Comparison of ENCODE assay signal across 1 cellular context in the genomic region with DNA sequence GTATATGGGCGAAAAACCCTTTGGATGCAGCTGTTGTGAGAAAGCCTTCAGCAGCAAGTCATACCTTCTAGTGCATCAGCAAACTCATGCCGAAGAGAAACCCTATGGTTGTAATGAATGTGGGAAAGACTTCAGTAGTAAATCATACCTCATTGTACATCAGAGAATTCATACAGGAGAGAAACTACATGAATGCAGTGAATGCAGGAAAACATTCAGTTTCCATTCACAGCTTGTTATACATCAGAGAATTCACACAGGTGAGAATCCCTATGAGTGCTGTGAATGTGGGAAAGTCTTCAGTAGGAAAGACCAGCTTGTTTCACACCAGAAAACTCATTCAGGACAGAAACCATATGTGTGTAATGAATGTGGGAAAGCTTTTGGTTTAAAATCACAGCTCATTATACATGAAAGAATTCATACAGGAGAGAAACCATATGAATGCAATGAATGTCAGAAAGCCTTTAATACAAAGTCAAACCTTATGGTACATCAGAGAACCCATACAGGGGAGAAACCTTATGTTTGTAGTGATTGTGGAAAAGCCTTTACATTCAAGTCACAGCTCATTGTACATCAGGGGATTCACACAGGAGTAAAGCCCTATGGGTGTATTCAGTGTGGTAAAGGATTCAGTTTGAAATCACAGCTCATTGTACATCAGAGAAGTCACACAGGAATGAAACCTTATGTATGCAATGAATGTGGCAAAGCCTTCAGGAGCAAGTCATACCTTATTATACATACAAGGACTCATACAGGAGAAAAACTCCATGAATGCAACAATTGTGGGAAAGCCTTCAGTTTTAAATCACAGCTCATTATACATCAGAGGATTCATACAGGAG.
TF ChIP-seq lines count a peak whose summit lies in the region.

No MANE protein-coding gene starts in this region.

TF ChIP-seq in liver, 16 proteins besides CTCF, POLR2A, EP300 and RAD21 (continued from another document):
- no peak for TF ChIP-seq EGR1 (IDR thresholded peaks at IDR 0.05; ENCODE audit: low read depth in 2 of 2)
- TF ChIP-seq NR2F2 (IDR thresholded peaks at IDR 0.05), result no peak
